In the genomic region with DNA sequence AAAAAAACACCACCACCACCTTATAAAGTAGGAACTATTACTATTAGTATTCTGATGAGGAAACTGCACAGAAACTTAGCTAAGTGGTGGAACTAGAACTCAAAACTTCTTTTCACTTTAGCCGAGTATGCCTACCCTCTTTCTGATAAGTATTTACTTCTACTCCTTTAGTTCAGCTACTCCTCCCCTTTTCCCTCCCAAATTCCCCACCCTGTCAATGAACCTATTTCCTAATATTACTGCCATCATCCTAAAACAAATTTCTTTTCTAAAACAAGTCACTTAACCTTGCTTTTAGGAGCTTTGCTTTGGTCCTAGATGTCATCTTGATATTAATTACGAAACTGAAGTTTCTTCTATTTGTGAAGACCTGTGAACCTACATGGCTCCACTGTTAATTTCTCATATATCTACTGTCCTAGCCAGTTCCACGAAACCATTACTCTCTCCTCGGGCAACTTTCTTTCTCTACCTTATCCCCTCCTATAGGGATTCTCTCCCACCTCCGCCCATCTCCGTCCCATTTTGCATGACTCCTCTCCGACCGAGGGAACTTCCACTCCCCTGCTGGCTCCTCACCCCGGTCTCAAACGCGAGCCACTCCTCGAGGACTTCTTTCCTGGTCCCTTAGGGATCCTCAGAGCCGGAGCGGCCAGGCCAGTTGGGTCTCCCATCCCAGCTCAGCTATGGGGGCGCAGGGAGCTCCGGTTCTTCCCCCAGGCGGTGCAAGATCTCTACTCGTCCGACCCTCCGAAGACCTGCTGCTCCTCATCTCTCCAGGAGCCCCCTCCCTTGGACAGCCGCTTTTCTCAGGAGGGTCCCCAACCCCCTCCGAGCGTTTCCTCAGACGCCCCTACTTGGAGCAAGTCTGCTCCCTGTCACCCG, we compare ENCODE assay signal across 8 cellular contexts. TPM values are rescaled to one million over a fixed set of nuclear protein-coding genes. Genes with fewer than 3 reads are reported as not detected.
DNase-seq lines count a peak whose midpoint lies in the region; ATAC-seq and TF ChIP-seq lines count a peak whose summit lies in the region.

No MANE protein-coding gene starts in this region.

- H3K9me3 Mint-ChIP-seq in activated T-cell treated with anti-CD3 and anti-CD28 coated beads, Interleukin-2, amount 50 U/mL, for 24 hours, result no peaks in the 10 kb centered on the region
- no peaks in the 10 kb centered on the region for H3K9me3 Mint-ChIP-seq in natural killer cell treated with Interleukin-12 subunit alpha and Interleukin-12 subunit beta and Interleukin-15 and Interleukin-18, amount 100 ng/mL, for 72 hours

- peak; percentile 66 for DNase-seq in Daoy (ENCODE audit: low read depth)
- peak; percentile 45 for DNase-seq in activated T-cell treated with anti-CD3 and anti-CD28 coated beads, Interleukin-2, amount 50 U/mL, for 24 hours
- DNase-seq in fibroblast of mammary gland (ENCODE audit: low read depth), result no peak
- DNase-seq in natural killer cell treated with Interleukin-12 subunit alpha and Interleukin-12 subunit beta and Interleukin-15 and Interleukin-18, amount 100 ng/mL, for 72 hours (ENCODE audit: low spot score), result no peak
- DNase-seq in KG1 (lab: John Stamatoyannopoulos, UW), result no peak
- no peak for DNase-seq in NCI-H2227 treated with DMSO at 0.1 percent for 48 hours (lab: John Stamatoyannopoulos, UW)

- H3K27me3 Mint-ChIP-seq in activated T-cell treated with anti-CD3 and anti-CD28 coated beads, Interleukin-2, amount 50 U/mL, for 24 hours, result no peaks in the 10 kb centered on the region
- peaks cover 0 to 2% of the 10 kb centered on the region in 2 donors for H3K27me3 Mint-ChIP-seq in natural killer cell treated with Interleukin-12 subunit alpha and Interleukin-12 subunit beta and Interleukin-15 and Interleukin-18, amount 100 ng/mL, for 72 hours

- peaks cover 53% of the 10 kb centered on the region for H3K4me1 Mint-ChIP-seq in activated T-cell treated with anti-CD3 and anti-CD28 coated beads, Interleukin-2, amount 50 U/mL, for 24 hours (ENCODE audit: low read depth)
- H3K4me1 Mint-ChIP-seq in natural killer cell treated with Interleukin-12 subunit alpha and Interleukin-12 subunit beta and Interleukin-15 and Interleukin-18, amount 100 ng/mL, for 72 hours (ENCODE audit: low read depth in 2 of 2), result peaks cover 49 to 58% of the 10 kb centered on the region in 2 donors

- no peaks in the 10 kb centered on the region for H3K9me3 ChIP-seq in KOPT-K1 (ENCODE audit: insufficient read depth, low read length, poor library complexity, severe bottlenecking)

- H3K27ac Mint-ChIP-seq in activated T-cell treated with anti-CD3 and anti-CD28 coated beads, Interleukin-2, amount 50 U/mL, for 24 hours, result peak overlapping the region; percentile 97
- peak overlapping the region; percentile 87 to 97 for H3K27ac Mint-ChIP-seq in natural killer cell treated with Interleukin-12 subunit alpha and Interleukin-12 subunit beta and Interleukin-15 and Interleukin-18, amount 100 ng/mL, for 72 hours

- peaks cover 12% of the 10 kb centered on the region for H3K36me3 Mint-ChIP-seq in activated T-cell treated with anti-CD3 and anti-CD28 coated beads, Interleukin-2, amount 50 U/mL, for 24 hours (ENCODE audit: low read depth)
- peaks cover 7% of the 10 kb centered on the region for H3K36me3 Mint-ChIP-seq in natural killer cell treated with Interleukin-12 subunit alpha and Interleukin-12 subunit beta and Interleukin-15 and Interleukin-18, amount 100 ng/mL, for 72 hours

- H3K36me3 ChIP-seq in KOPT-K1 (ENCODE audit: insufficient read depth, low read length), result no peaks in the 10 kb centered on the region

- H3K4me3 Mint-ChIP-seq in activated T-cell treated with anti-CD3 and anti-CD28 coated beads, Interleukin-2, amount 50 U/mL, for 24 hours, result peak overlapping the region; percentile 95
- H3K4me3 Mint-ChIP-seq in natural killer cell treated with Interleukin-12 subunit alpha and Interleukin-12 subunit beta and Interleukin-15 and Interleukin-18, amount 100 ng/mL, for 72 hours, result peak overlapping the region; percentile 96

- no peak for TF ChIP-seq CTCF in fibroblast of mammary gland (conservative IDR thresholded peaks at IDR 0.05; ENCODE audit: control insufficient read depth, insufficient read depth, low read depth, low read length)

- no peak for ATAC-seq in natural killer cell treated with Interleukin-12 subunit alpha and Interleukin-12 subunit beta and Interleukin-15 and Interleukin-18, amount 100 ng/mL, for 72 hours
- ATAC-seq in GM21390 (IDR thresholded peaks at IDR 0.05; ENCODE audit: unreplicated experiment), result no peak

- H3K27ac ChIP-seq in KOPT-K1 (ENCODE audit: low read depth, low read length, poor library complexity, severe bottlenecking), result peak overlapping the region; percentile 63

- peak overlapping the region; percentile 87 for H3K4me3 ChIP-seq in fibroblast of mammary gland (ENCODE audit: control insufficient read depth, low read depth, low read length)

RNA-seq across cellular contexts. Expression of a gene that starts 1.1 kb away (rescaled TPM):
- 12.9 and 15.2 TPM in 2 replicates for total RNA-seq in Daoy (2014; rRNA removed; shearing (Covaris generic))
- 10 to 100 TPM; 77.1 to 88.7 TPM for total RNA-seq in natural killer cell treated with Interleukin-12 subunit alpha and Interleukin-12 subunit beta and Interleukin-15 and Interleukin-18, amount 100 ng/mL, for 72 hours

RNA-seq across cellular contexts. Expression of a gene that starts 33.4 kb away (rescaled TPM):
- total RNA-seq in Daoy (2014; rRNA removed; shearing (Covaris generic)), result 10.6 and 16.1 TPM in 2 replicates
- total RNA-seq in natural killer cell treated with Interleukin-12 subunit alpha and Interleukin-12 subunit beta and Interleukin-15 and Interleukin-18, amount 100 ng/mL, for 72 hours, result 10 to 100 TPM; 19.6 to 34.8 TPM

Comparison
In these comparisons a context has a peak if more than half of its experiments do, and no peak if none do; other contexts are left out.
1. DNase-seq: peak in Daoy (single experiment) and activated T-cell treated with anti-CD3 and anti-CD28 coated beads, Interleukin-2, amount 50 U/mL, for 24 hours (single experiment); none in fibroblast of mammary gland (single experiment), natural killer cell treated with Interleukin-12 subunit alpha and Interleukin-12 subunit beta and Interleukin-15 and Interleukin-18, amount 100 ng/mL, for 72 hours (single experiment), KG1 (single experiment) and NCI-H2227 treated with DMSO at 0.1 percent for 48 hours (single experiment).